Comparison of ENCODE assay signal across 1 cellular context in genomic region chrX:114028907-114029662, GRCh38.
TF ChIP-seq lines count a peak whose summit lies in the region.

No MANE protein-coding gene starts in this region.

TF ChIP-seq in K562, 482 proteins besides CTCF, POLR2A, EP300 and RAD21 (continued from another document):
- TF ChIP-seq HMGXB4 (CRISPR knock-in tag; IDR thresholded peaks at IDR 0.05) (no peak), CEBPZ (IDR thresholded peaks at IDR 0.05; ENCODE audit: borderline replicate concordance, low read depth, low read length) (no peak), PRPF4 (IDR thresholded peaks at IDR 0.05; ENCODE audit: insufficient read depth, low read depth, low read length, poor library complexity, severe bottlenecking) (no peak), ZNF740 (CRISPR knock-in tag; IDR thresholded peaks at IDR 0.05) (no peak), ZNF740 (tag; IDR thresholded peaks at IDR 0.05) (no peak), YBX1 (IDR thresholded peaks at IDR 0.05) (no peak), PTTG1 (tag; IDR thresholded peaks at IDR 0.05; ENCODE audit: low read depth) (peak; percentile 54; the same call in 1 of the 2 replicates), DACH1 (IDR thresholded peaks at IDR 0.05; ENCODE audit: partially characterized antibody) (no peak), ZC3H8 (IDR thresholded peaks at IDR 0.05) (no peak), ZNF282 (CRISPR knock-in tag; IDR thresholded peaks at IDR 0.05) (no peak), TEAD1 (CRISPR knock-in tag; IDR thresholded peaks at IDR 0.05) (0 out of 4 replicates have a peak, but pooled peaks of 1 of the 2 experiments have one; percentile 10), ZNF175 (CRISPR knock-in tag; IDR thresholded peaks at IDR 0.05; ENCODE audit: low read depth) (no peak), PHF20 (IDR thresholded peaks at IDR 0.05; ENCODE audit: partially characterized antibody) (no peak), PML (IDR thresholded peaks at IDR 0.05; ENCODE audit: low read length) (no peak), PTRF (tag; IDR thresholded peaks at IDR 0.05) (peak; percentile 70), SIN3B (IDR thresholded peaks at IDR 0.05; ENCODE audit: low read depth) (no peak), ZNF586 (CRISPR knock-in tag; conservative IDR thresholded peaks at IDR 0.05) (no peak), BDP1 (IDR thresholded peaks at IDR 0.05; ENCODE audit: insufficient read depth, insufficient read length) (no peak), MBD1 (CRISPR knock-in tag; IDR thresholded peaks at IDR 0.05) (no peak), PHTF2 (CRISPR knock-in tag; IDR thresholded peaks at IDR 0.05) (no peak), DLX4 (CRISPR knock-in tag; IDR thresholded peaks at IDR 0.05) (no peak), KDM2B (CRISPR knock-in tag; IDR thresholded peaks at IDR 0.05) (no peak), KAT2B (IDR thresholded peaks at IDR 0.05; ENCODE audit: low read depth, low read length) (no peak), SIN3A (IDR thresholded peaks at IDR 0.05; ENCODE audit: borderline replicate concordance in 2 of 2, control insufficient read depth in 1 of 2, low read depth in 2 of 2, low read length in 2 of 2) (no peak), MECOM (CRISPR knock-in tag; IDR thresholded peaks at IDR 0.05) (0 out of 2 replicates have a peak, but pooled peaks have one; percentile 38), TRIM28 (IDR thresholded peaks at IDR 0.05) (no peak), SRSF9 (IDR thresholded peaks at IDR 0.05; ENCODE audit: borderline replicate concordance, low read depth, low read length) (no peak), ZNF551 (CRISPR knock-in tag; IDR thresholded peaks at IDR 0.05) (no peak), ZNF764 (CRISPR knock-in tag; IDR thresholded peaks at IDR 0.05; ENCODE audit: low read depth) (no peak), TCFL5 (CRISPR knock-in tag; conservative IDR thresholded peaks at IDR 0.05) (no peak), KDM4B (IDR thresholded peaks at IDR 0.05; ENCODE audit: borderline replicate concordance in 2 of 2, low read depth in 1 of 2) (no peak), DDX20 (tag; IDR thresholded peaks at IDR 0.05; ENCODE audit: low read depth) (0 out of 2 replicates have a peak, but pooled peaks have one; percentile 59)
